ENCODE assay signal across 20 cellular contexts in the genomic region with DNA sequence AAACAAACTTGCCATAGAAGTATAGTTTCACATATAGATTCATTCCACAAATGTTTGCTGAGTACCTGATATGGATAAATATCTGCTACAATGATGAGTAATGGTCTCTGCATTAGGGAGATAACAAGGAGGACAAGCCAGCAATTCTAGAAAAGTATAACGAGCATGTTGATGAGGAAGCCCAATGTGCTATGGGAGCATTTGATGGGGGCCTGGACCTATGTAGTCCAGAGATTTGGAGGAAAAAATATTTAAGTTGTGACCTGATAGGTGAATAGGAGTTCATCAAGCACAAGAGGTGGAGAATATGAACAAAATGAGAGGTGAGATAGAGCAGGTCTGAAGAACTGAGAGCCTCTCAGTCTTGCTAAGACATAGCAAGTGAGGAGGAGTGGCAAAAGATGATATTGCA. TPM values are rescaled to one million over a fixed set of nuclear protein-coding genes. Genes with fewer than 3 reads are reported as not detected.
"Had no signal": no experiment of that assay in that cellular context is flagged by ENCODE, and none has a peak within 500 bp of the region (broad histone marks: within the 10 kb centered on the region; RNA-seq: fewer than 3 reads in every experiment).

No MANE protein-coding gene starts in this region.

- ATAC-seq: natural killer cell; right lobe of liver; stimulated activated memory B cell treated with anti-CD40 and anti-IgM and Interleukin-4, amounts not matched to agents 10 μg/mL and 1 μg/mL and 100 μg/mL, for 72 hours; stimulated activated naive CD8-positive, alpha-beta T cell treated with anti-CD3 and anti-CD28 coated beads, Interleukin-15, amount 100 ng/mL, for 72 hours had no signal

- DNase-seq: hypothalamus; immature natural killer cell; islet precursor cell; left ventricle myocardium inferior; mesendoderm; naive B cell; natural killer cell; nephron progenitor cell; occipital lobe; right lobe of liver; stimulated activated CD4-positive, alpha-beta T cell treated with anti-CD3 and anti-CD28 coated beads, Interleukin-1b, Interleukin-23, amount 100 ng/mL, for 48 hours; stimulated activated CD4-positive, alpha-beta T cell treated with anti-CD3 and anti-CD28 coated beads, Interleukin-2, amount 100 ng/mL, for 48 hours; stimulated activated CD4-positive, alpha-beta T cell treated with anti-CD3 and anti-CD28 coated beads, Interleukin-4, amount 100 ng/mL, for 4 hours; stimulated activated CD8-positive, alpha-beta memory T cell treated with anti-CD3 and anti-CD28 coated beads, Interleukin-4, amount 100 ng/mL, for 48 hours; stimulated activated naive CD4-positive, alpha-beta T cell treated with Interleukin-2 at 50 U/mL for 16 hours; stimulated activated naive CD8-positive, alpha-beta T cell treated with anti-CD3 and anti-CD28 coated beads, Interleukin-15, amount 100 ng/mL, for 72 hours; substantia nigra; uterus had no signal

RNA-seq across cellular contexts. Expression of a gene that starts 32.9 kb away (rescaled TPM):
- total RNA-seq: natural killer cell, pulmonary artery endothelial cell, right lobe of liver had no signal
